In genomic region chr9:15510789-15511575, GRCh38 we compare ENCODE assay signal across 1 cellular context.
A peak's percentile ranks its signal among the peaks of the same experiment; 100 is the strongest.
TF ChIP-seq lines count a peak whose summit lies in the region.

TSS of gene PSIP1 (minus strand) at chr9:15510970. CDS start at chr9:15510188, 782 bp downstream.

TF ChIP-seq in K562, 482 proteins besides CTCF, POLR2A, EP300 and RAD21 (continued from another document and continues in another):
- TF ChIP-seq, protein P1, sequence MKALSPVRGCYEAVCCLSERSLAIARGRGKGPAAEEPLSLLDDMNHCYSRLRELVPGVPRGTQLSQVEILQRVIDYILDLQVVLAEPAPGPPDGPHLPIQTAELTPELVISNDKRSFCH (CRISPR knock-in tag; IDR thresholded peaks at IDR 0.05) = no peak
- TF ChIP-seq, protein P1 (tag; IDR thresholded peaks at IDR 0.05) = 0 out of 2 replicates have a peak, but pooled peaks have one; percentile 41
- TF ChIP-seq U2AF1 (optimal IDR thresholded peaks at IDR 0.05; ENCODE audit: low read depth, low read length) (no peak), PKNOX1 (IDR thresholded peaks at IDR 0.05) (peak; percentile 57), BRD9 (IDR thresholded peaks at IDR 0.05; ENCODE audit: low read depth, partially characterized antibody) (no peak), DMBX1 (CRISPR knock-in tag; IDR thresholded peaks at IDR 0.05; ENCODE audit: borderline replicate concordance) (no peak), CREM (IDR thresholded peaks at IDR 0.05; ENCODE audit: low read depth) (peak; percentile 58; the same call in 1 of the 2 replicates), TOE1 (IDR thresholded peaks at IDR 0.05; ENCODE audit: borderline replicate concordance) (peak; percentile 97), TOE1 (CRISPR knock-in tag; IDR thresholded peaks at IDR 0.05; ENCODE audit: borderline replicate concordance, low read depth) (no peak), CTBP1 (IDR thresholded peaks at IDR 0.05; ENCODE audit: borderline replicate concordance) (peak; percentile 93), SLC30A9 (CRISPR knock-in tag; IDR thresholded peaks at IDR 0.05) (no peak), ARID1B (IDR thresholded peaks at IDR 0.05) (peak; percentile 32), MBD2 (IDR thresholded peaks at IDR 0.05; ENCODE audit: borderline replicate concordance, low read depth) (peak; percentile 89), NRF1 (conservative IDR thresholded peaks at IDR 0.05 in 1 of 2, IDR thresholded peaks at IDR 0.05 in 1 of 2) (peak; percentile 64 to 74), ELF1 (tag; IDR thresholded peaks at IDR 0.05) (0 out of 2 replicates have a peak, but pooled peaks have one; percentile 16), KLF1 (tag; IDR thresholded peaks at IDR 0.05) (0 out of 2 replicates have a peak, but pooled peaks have one; percentile 24), CHD2 (IDR thresholded peaks at IDR 0.05; ENCODE audit: low read depth, low read length) (peak; percentile 40; the same call in 1 of the 2 replicates), WHSC1 (IDR thresholded peaks at IDR 0.05; ENCODE audit: low read length) (no peak), BHLHE40 (IDR thresholded peaks at IDR 0.05; ENCODE audit: low read length) (peak; percentile 90), ATF1 (CRISPR knock-in tag; IDR thresholded peaks at IDR 0.05) (no peak), ATF1 (tag; IDR thresholded peaks at IDR 0.05) (peak; percentile 75), ZBTB1 (CRISPR knock-in tag; IDR thresholded peaks at IDR 0.05; ENCODE audit: borderline replicate concordance, low read depth) (peak; percentile 92), SMAD4 (CRISPR knock-in tag; conservative IDR thresholded peaks at IDR 0.05) (peak; percentile 64), ESRRA (IDR thresholded peaks at IDR 0.05; ENCODE audit: borderline replicate concordance, low read depth) (peak; percentile 97; the same call in 1 of the 2 replicates), NFE2L1 (tag; IDR thresholded peaks at IDR 0.05; ENCODE audit: borderline replicate concordance, low read depth) (no peak), POLR2B (IDR thresholded peaks at IDR 0.05; ENCODE audit: low read depth, partially characterized antibody) (peak; percentile 47), ZNF217 (CRISPR knock-in tag; IDR thresholded peaks at IDR 0.05) (no peak), KLF16 (IDR thresholded peaks at IDR 0.05) (0 out of 2 replicates have a peak, but pooled peaks have one; percentile 1), MLX (CRISPR knock-in tag; conservative IDR thresholded peaks at IDR 0.05) (no peak), ZNF780A (CRISPR knock-in tag; IDR thresholded peaks at IDR 0.05) (no peak), POLR2AphosphoS5 (IDR thresholded peaks at IDR 0.05; ENCODE audit: control insufficient read depth, insufficient read depth, low read depth, low read length) (0 out of 2 replicates have a peak, but pooled peaks have one; percentile 49), CBFB (CRISPR knock-in tag; IDR thresholded peaks at IDR 0.05) (peak; percentile 99), MAZ (CRISPR knock-in tag; conservative IDR thresholded peaks at IDR 0.05 in 1 of 2, IDR thresholded peaks at IDR 0.05 in 1 of 2) (peak in 1 of 2 experiments; percentile 50; a peak in 3 of 4 replicates), SUPT5H (IDR thresholded peaks at IDR 0.05) (peak; percentile 49), MIER1 (IDR thresholded peaks at IDR 0.05; ENCODE audit: low read depth) (no peak), DDX20 (tag; IDR thresholded peaks at IDR 0.05; ENCODE audit: low read depth) (no peak), RBM22 (IDR thresholded peaks at IDR 0.05; ENCODE audit: low read depth, low read length, poor library complexity, severe bottlenecking) (no peak), ZNF384 (IDR thresholded peaks at IDR 0.05; ENCODE audit: low read depth, low read length) (no peak), JUND (IDR thresholded peaks at IDR 0.05; ENCODE audit: borderline replicate concordance, low read depth, low read length) (peak; percentile 92), JUND (tag; IDR thresholded peaks at IDR 0.05; ENCODE audit: borderline replicate concordance, low read depth, low read length) (no peak; the same call in 2 of the 3 replicates), ZNF274 (IDR thresholded peaks at IDR 0.05; ENCODE audit: borderline replicate concordance, low read depth, low read length) (no peak), FUS (optimal IDR thresholded peaks at IDR 0.05; ENCODE audit: low read depth, low read length) (no peak), THAP12 (CRISPR knock-in tag; IDR thresholded peaks at IDR 0.05) (no peak), ZNF24 (IDR thresholded peaks at IDR 0.05) (peak; percentile 60; the same call in 1 of the 2 replicates), GATAD2B (IDR thresholded peaks at IDR 0.05; ENCODE audit: borderline replicate concordance) (peak; percentile 78; the same call in 1 of the 2 replicates), CHD1 (IDR thresholded peaks at IDR 0.05; ENCODE audit: low read length) (no peak), NR4A1 (CRISPR knock-in tag; IDR thresholded peaks at IDR 0.05) (no peak), NR4A1 (tag; IDR thresholded peaks at IDR 0.05) (0 out of 2 replicates have a peak, but pooled peaks have one; percentile 8), MEIS2 (IDR thresholded peaks at IDR 0.05; ENCODE audit: partially characterized antibody) (peak; percentile 42), ASH1L (IDR thresholded peaks at IDR 0.05; ENCODE audit: borderline replicate concordance, low read depth, partially characterized antibody) (peak; percentile 83), PML (IDR thresholded peaks at IDR 0.05; ENCODE audit: low read length) (0 out of 2 replicates have a peak, but pooled peaks have one; percentile 25), SP1 (CRISPR knock-in tag; IDR thresholded peaks at IDR 0.05) (no peak; the same call in 1 of the 2 replicates), ETV1 (tag; conservative IDR thresholded peaks at IDR 0.05; ENCODE audit: low read depth) (peak; percentile 24; the same call in 1 of the 2 replicates), MEF2A (IDR thresholded peaks at IDR 0.05; ENCODE audit: control insufficient read depth, low read depth, low read length) (0 out of 2 replicates have a peak, but pooled peaks have one; percentile 0), ZNF589 (CRISPR knock-in tag; IDR thresholded peaks at IDR 0.05; ENCODE audit: low read depth) (0 out of 2 replicates have a peak, but pooled peaks have one; percentile 2), KDM5B (IDR thresholded peaks at IDR 0.05; ENCODE audit: insufficient replicate concordance, low read depth, low read length) (peak; percentile 71), POLR2G (IDR thresholded peaks at IDR 0.05; ENCODE audit: low read depth, low read length) (peak; percentile 95), KDM1A (IDR thresholded peaks at IDR 0.05) (peak in 1 of 2 experiments; percentile 8; a peak in 1 of 4 replicates), BRD4 (IDR thresholded peaks at IDR 0.05) (no peak)
- TF ChIP-seq, protein P2, sequence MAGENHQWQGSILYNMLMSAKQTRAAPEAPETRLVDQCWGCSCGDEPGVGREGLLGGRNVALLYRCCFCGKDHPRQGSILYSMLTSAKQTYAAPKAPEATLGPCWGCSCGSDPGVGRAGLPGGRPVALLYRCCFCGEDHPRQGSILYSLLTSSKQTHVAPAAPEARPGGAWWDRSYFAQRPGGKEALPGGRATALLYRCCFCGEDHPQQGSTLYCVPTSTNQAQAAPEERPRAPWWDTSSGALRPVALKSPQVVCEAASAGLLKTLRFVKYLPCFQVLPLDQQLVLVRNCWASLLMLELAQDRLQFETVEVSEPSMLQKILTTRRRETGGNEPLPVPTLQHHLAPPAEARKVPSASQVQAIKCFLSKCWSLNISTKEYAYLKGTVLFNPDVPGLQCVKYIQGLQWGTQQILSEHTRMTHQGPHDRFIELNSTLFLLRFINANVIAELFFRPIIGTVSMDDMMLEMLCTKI (IDR thresholded peaks at IDR 0.05; ENCODE audit: partially characterized antibody) = no peak
- TF ChIP-seq, protein P3, sequence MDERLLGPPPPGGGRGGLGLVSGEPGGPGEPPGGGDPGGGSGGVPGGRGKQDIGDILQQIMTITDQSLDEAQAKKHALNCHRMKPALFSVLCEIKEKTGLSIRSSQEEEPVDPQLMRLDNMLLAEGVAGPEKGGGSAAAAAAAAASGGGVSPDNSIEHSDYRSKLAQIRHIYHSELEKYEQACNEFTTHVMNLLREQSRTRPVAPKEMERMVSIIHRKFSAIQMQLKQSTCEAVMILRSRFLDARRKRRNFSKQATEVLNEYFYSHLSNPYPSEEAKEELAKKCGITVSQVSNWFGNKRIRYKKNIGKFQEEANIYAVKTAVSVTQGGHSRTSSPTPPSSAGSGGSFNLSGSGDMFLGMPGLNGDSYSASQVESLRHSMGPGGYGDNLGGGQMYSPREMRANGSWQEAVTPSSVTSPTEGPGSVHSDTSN (CRISPR knock-in tag; IDR thresholded peaks at IDR 0.05; ENCODE audit: low read depth) = no peak
- TF ChIP-seq, protein P3 (tag; conservative IDR thresholded peaks at IDR 0.05; ENCODE audit: low read depth) = peak; percentile 27; the same call in 1 of the 2 replicates
- TF ChIP-seq, protein P4, sequence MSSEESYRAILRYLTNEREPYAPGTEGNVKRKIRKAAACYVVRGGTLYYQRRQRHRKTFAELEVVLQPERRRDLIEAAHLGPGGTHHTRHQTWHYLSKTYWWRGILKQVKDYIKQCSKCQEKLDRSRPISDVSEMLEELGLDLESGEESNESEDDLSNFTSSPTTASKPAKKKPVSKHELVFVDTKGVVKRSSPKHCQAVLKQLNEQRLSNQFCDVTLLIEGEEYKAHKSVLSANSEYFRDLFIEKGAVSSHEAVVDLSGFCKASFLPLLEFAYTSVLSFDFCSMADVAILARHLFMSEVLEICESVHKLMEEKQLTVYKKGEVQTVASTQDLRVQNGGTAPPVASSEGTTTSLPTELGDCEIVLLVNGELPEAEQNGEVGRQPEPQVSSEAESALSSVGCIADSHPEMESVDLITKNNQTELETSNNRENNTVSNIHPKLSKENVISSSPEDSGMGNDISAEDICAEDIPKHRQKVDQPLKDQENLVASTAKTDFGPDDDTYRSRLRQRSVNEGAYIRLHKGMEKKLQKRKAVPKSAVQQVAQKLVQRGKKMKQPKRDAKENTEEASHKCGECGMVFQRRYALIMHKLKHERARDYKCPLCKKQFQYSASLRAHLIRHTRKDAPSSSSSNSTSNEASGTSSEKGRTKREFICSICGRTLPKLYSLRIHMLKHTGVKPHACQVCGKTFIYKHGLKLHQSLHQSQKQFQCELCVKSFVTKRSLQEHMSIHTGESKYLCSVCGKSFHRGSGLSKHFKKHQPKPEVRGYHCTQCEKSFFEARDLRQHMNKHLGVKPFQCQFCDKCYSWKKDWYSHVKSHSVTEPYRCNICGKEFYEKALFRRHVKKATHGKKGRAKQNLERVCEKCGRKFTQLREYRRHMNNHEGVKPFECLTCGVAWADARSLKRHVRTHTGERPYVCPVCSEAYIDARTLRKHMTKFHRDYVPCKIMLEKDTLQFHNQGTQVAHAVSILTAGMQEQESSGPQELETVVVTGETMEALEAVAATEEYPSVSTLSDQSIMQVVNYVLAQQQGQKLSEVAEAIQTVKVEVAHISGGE (CRISPR knock-in tag; IDR thresholded peaks at IDR 0.05) = no peak
- TF ChIP-seq, protein P5, sequence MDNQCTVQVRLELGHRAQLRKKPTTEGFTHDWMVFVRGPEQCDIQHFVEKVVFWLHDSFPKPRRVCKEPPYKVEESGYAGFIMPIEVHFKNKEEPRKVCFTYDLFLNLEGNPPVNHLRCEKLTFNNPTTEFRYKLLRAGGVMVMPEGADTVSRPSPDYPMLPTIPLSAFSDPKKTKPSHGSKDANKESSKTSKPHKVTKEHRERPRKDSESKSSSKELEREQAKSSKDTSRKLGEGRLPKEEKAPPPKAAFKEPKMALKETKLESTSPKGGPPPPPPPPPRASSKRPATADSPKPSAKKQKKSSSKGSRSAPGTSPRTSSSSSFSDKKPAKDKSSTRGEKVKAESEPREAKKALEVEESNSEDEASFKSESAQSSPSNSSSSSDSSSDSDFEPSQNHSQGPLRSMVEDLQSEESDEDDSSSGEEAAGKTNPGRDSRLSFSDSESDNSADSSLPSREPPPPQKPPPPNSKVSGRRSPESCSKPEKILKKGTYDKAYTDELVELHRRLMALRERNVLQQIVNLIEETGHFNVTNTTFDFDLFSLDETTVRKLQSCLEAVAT (IDR thresholded peaks at IDR 0.05) = peak in 1 of 2 experiments; percentile 99; a peak in 2 of 4 replicates
